In genomic region chr11:118068945-118069612, GRCh38 we compare ENCODE assay signal across 35 cellular contexts. TPM values are rescaled to one million over a fixed set of nuclear protein-coding genes. Genes with fewer than 3 reads are reported as not detected.
"Had no signal": no experiment of that assay in that cellular context is flagged by ENCODE, and none has a peak within 500 bp of the region (broad histone marks: within the 10 kb centered on the region; RNA-seq: fewer than 3 reads in every experiment).

No MANE protein-coding gene starts in this region.

- H3K27me3 ChIP-seq: brain microvascular endothelial cell had no signal

- H2AFZ ChIP-seq: PC-9 had no signal

- H3K27me3 Mint-ChIP-seq: activated CD8-positive, alpha-beta T cell treated with anti-CD3 and anti-CD28 coated beads for 36 hours; activated naive CD4-positive, alpha-beta T cell treated with anti-CD3 and anti-CD28 coated beads, Interleukin-2, amount 50 U/mL, for 24 hours; central memory CD8-positive, alpha-beta T cell had no signal

- H3K9me3 Mint-ChIP-seq: activated CD8-positive, alpha-beta T cell treated with anti-CD3 and anti-CD28 coated beads for 36 hours; activated naive CD4-positive, alpha-beta T cell treated with anti-CD3 and anti-CD28 coated beads, Interleukin-2, amount 50 U/mL, for 24 hours; activated T-cell treated with anti-CD3 and anti-CD28 coated beads, Interleukin-2, amount 50 U/mL, for 72 hours; activated T-helper 2 cell treated with anti-CD3 and anti-CD28 coated beads, Interferon-gamma antibody, Interleukin-2, Interleukin-4, amounts not matched to agents 10 μg/mL and 5 μg/mL and 100 μg/mL, durations not matched to agents 14 hours and 24 hours and 36 hours; central memory CD8-positive, alpha-beta T cell had no signal

- H3K4me3 Mint-ChIP-seq: activated CD8-positive, alpha-beta T cell treated with anti-CD3 and anti-CD28 coated beads for 36 hours; activated naive CD4-positive, alpha-beta T cell treated with anti-CD3 and anti-CD28 coated beads, Interleukin-2, amount 50 U/mL, for 24 hours; activated T-cell treated with anti-CD3 and anti-CD28 coated beads, Interleukin-2, amount 50 U/mL, for 72 hours; central memory CD8-positive, alpha-beta T cell had no signal

- FAIRE-seq: RCC 7860 had no signal

- H3K36me3 ChIP-seq: brain microvascular endothelial cell, WERI-Rb-1 had no signal

- H3K27ac Mint-ChIP-seq: activated CD8-positive, alpha-beta T cell treated with anti-CD3 and anti-CD28 coated beads for 36 hours; activated naive CD4-positive, alpha-beta T cell treated with anti-CD3 and anti-CD28 coated beads, Interleukin-2, amount 50 U/mL, for 24 hours; activated T-cell treated with anti-CD3 and anti-CD28 coated beads, Interleukin-2, amount 50 U/mL, for 72 hours; activated T-helper 2 cell treated with anti-CD3 and anti-CD28 coated beads, Interferon-gamma antibody, Interleukin-2, Interleukin-4, amounts not matched to agents 10 μg/mL and 5 μg/mL and 100 μg/mL, durations not matched to agents 14 hours and 24 hours and 36 hours had no signal

- ATAC-seq: activated CD8-positive, alpha-beta T cell treated with anti-CD3 and anti-CD28 coated beads for 36 hours; activated T-cell treated with anti-CD3 and anti-CD28 coated beads, Interleukin-2, amount 50 U/mL, for 72 hours; Right ventricle myocardium inferior had no signal

- H3K36me3 Mint-ChIP-seq: activated naive CD4-positive, alpha-beta T cell treated with anti-CD3 and anti-CD28 coated beads, Interleukin-2, amount 50 U/mL, for 24 hours had no signal

- DNase-seq: activated CD4-positive, alpha-beta T cell treated with anti-CD3 and anti-CD28 coated beads for 1 hour; activated CD4-positive, alpha-beta T cell treated with anti-CD3 and anti-CD28 coated beads for 48 hours; activated CD4-positive, alpha-beta T cell treated with anti-CD3 and anti-CD28 coated beads, Interleukin-2, amount 50 U/mL, for 4 hours; activated CD4-positive, CD25-positive, alpha-beta regulatory T cell; activated CD8-positive, alpha-beta T cell treated with anti-CD3 and anti-CD28 coated beads for 36 hours; activated gamma-delta T cell; activated naive CD4-positive, alpha-beta T cell treated with Interleukin-2 at 50 U/mL for 16 hours; activated T-cell treated with anti-CD3 and anti-CD28 coated beads, Interleukin-2, amount 50 U/mL, for 1 hour; activated T-cell treated with anti-CD3 and anti-CD28 coated beads, Interleukin-2, amount 50 U/mL, for 72 hours; brain microvascular endothelial cell; NCI-H1092 treated with DMSO at 0.1 percent for 48 hours; NCI-H1417; NCI-H146; NCI-H187; NCI-H2029 treated with DMSO at 0.1 percent for 48 hours; NCI-H2107; NCI-H2171; NCI-H510A; NCI-H748 treated with DMSO at 0.1 percent for 48 hours; NK-92 treated with Interleukin-12 subunit alpha and Interleukin-12 subunit beta, amount 100 ng/mL, for 24 hours; PC-9; SW 1271; T-helper 1 cell; T1000 had no signal

- H3K4me2 ChIP-seq: PC-9 had no signal

- H3K27ac ChIP-seq: brain microvascular endothelial cell, PC-9, RWPE1, WERI-Rb-1 had no signal

- H3K4me3 ChIP-seq: PC-9 had no signal

- H3K4me1 Mint-ChIP-seq: activated naive CD4-positive, alpha-beta T cell treated with anti-CD3 and anti-CD28 coated beads, Interleukin-2, amount 50 U/mL, for 24 hours had no signal

RNA-seq across cellular contexts. Expression of gene TMPRSS4, which starts 7.8 kb away (rescaled TPM):
- total RNA-seq: activated CD8-positive, alpha-beta memory T cell treated with anti-CD3 and anti-CD28 coated beads for 36 hours; activated CD8-positive, alpha-beta T cell treated with anti-CD3 and anti-CD28 coated beads for 36 hours; activated T-helper 2 cell treated with anti-CD3 and anti-CD28 coated beads, Interferon-gamma antibody, Interleukin-2, Interleukin-4, amounts not matched to agents 10 μg/mL and 5 μg/mL and 100 μg/mL, durations not matched to agents 14 hours and 24 hours and 36 hours; chondrocyte; M059J; Right ventricle myocardium inferior; T-helper 2 cell treated with Interferon-gamma antibody and Interleukin-4, amounts not matched to agents 100 ng/mL and 5 ng/mL, for 36 hours had no signal

RNA-seq across cellular contexts. Expression of gene SMIM35, which starts 17.7 kb away (rescaled TPM):
- total RNA-seq: chondrocyte, M059J, PC-9, Right ventricle myocardium inferior had no signal
